In the genomic region with DNA sequence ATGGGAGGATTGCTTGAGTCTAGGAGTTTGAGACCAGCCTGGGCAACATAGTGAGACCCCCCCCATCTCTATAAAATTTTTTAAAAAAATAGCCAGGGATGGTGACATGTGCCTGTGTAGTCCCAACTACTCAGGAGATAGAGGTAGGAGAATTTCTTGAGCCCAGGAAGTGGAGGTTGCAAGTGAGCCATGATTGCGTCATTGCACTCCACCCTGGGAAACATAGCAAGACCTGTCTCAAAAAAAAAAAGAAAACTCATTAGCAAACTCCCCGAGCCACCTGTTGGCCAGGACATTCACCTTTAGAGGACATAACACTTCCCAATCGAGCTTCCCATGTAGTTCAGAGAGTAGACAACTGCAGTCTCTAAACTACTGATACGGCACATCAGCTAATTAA, we compare ENCODE assay signal across 27 cellular contexts.
"Had no signal": no experiment of that assay in that cellular context is flagged by ENCODE, and none has a peak within 500 bp of the region (broad histone marks: within the 10 kb centered on the region; RNA-seq: fewer than 3 reads in every experiment).

No MANE protein-coding gene starts in this region.

- H3K36me3 ChIP-seq: ascending aorta, Peyer's patch, SJSA1 had no signal

- H3K9ac ChIP-seq: SK-N-SH had no signal

- H3K9me3 ChIP-seq: ascending aorta, Peyer's patch, SJSA1, SK-N-SH had no signal

- ATAC-seq: activated CD8-positive, alpha-beta T cell treated with anti-CD3 and anti-CD28 coated beads for 36 hours; PC-3 had no signal

- H3K4me2 ChIP-seq: SK-N-SH had no signal

- H3K27ac ChIP-seq: ascending aorta, Peyer's patch, SJSA1 had no signal

- FAIRE-seq: TTC549 had no signal

- DNase-seq: activated CD4-positive, alpha-beta T cell treated with anti-CD3 and anti-CD28 coated beads, Interleukin-2, amount 10 ng/mL, durations not matched to agents 24 days and 14 days; activated CD4-positive, alpha-beta T cell treated with anti-CD3 and anti-CD28 coated beads, Interleukin-2, amount 50 U/mL, for 4 hours; activated CD8-positive, alpha-beta T cell treated with anti-CD3 and anti-CD28 coated beads for 36 hours; activated gamma-delta T cell; activated naive CD4-positive, alpha-beta T cell treated with Interleukin-2 at 50 U/mL for 16 hours; activated naive CD8-positive, alpha-beta T cell treated with anti-CD3 and anti-CD28 coated beads, Interleukin-2, amount 10 ng/mL, durations not matched to agents 7 days and 5 days; activated T-cell treated with anti-CD3 and anti-CD28 coated beads, Interleukin-2, amount 50 U/mL, for 24 hours; amygdala; caudate nucleus; cerebellar nuclear complex; NCI-H1048; NCI-H1105 treated with DMSO at 0.1 percent for 48 hours; NCI-H1436; NCI-H1694; NCI-H1930; NCI-H345; NCI-H526; NCI-H748 treated with DMSO at 0.1 percent for 48 hours; NK-92 treated with Interleukin-12 subunit alpha and Interleukin-12 subunit beta, amount 100 ng/mL, for 24 hours; PC-3; Peyer's patch; RPMI8226; SHP77 treated with DMSO at 0.1 percent for 48 hours; SK-N-SH had no signal

- H3K27me3 ChIP-seq: ascending aorta, Peyer's patch, SJSA1 had no signal

- H3K4me1 ChIP-seq: ascending aorta, Peyer's patch, SJSA1 had no signal

- H3K4me3 ChIP-seq: ascending aorta, Peyer's patch, SJSA1 had no signal
